ENCODE assay signal across 1 cellular context in the genomic region with DNA sequence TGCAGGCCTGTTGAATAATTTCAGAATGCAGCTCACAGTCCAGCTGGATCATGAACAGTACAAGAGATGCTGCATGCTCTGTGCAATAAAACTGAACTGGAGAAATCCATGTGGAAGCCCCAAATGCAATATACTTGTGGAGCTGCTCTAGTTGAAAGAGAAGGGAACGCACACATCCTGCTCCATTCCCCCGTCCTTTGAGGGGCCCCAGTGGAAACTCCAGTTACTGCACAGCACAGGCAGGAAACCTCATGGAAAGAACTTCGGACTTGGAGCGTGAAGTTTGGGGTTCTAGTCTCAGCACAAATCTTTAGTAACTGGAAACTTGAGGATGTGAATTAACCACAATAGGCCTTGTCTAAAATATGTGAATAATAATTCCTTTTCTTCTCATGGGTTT.
TF ChIP-seq lines count a peak whose summit lies in the region.

No MANE protein-coding gene starts in this region.

TF ChIP-seq in A549, 52 proteins besides CTCF, POLR2A, EP300 and RAD21 (continued from another document):
- TF ChIP-seq, protein P1, sequence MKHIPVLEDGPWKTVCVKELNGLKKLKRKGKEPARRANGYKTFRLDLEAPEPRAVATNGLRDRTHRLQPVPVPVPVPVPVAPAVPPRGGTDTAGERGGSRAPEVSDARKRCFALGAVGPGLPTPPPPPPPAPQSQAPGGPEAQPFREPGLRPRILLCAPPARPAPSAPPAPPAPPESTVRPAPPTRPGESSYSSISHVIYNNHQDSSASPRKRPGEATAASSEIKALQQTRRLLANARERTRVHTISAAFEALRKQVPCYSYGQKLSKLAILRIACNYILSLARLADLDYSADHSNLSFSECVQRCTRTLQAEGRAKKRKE (CRISPR knock-in tag; IDR thresholded peaks at IDR 0.05; ENCODE audit: low read depth) = no peak
- TF ChIP-seq FOSB (CRISPR knock-in tag; IDR thresholded peaks at IDR 0.05) = no peak
- no peak for TF ChIP-seq CHD2 (IDR thresholded peaks at IDR 0.05; ENCODE audit: low read length, partially characterized antibody)
- no peak for TF ChIP-seq BHLHE40 (IDR thresholded peaks at IDR 0.05; ENCODE audit: low read depth, low read length)
- no peak for TF ChIP-seq ESRRA (IDR thresholded peaks at IDR 0.05; ENCODE audit: borderline replicate concordance, low read length)
